14 cellular contexts compared by ENCODE assay signal in the genomic region with DNA sequence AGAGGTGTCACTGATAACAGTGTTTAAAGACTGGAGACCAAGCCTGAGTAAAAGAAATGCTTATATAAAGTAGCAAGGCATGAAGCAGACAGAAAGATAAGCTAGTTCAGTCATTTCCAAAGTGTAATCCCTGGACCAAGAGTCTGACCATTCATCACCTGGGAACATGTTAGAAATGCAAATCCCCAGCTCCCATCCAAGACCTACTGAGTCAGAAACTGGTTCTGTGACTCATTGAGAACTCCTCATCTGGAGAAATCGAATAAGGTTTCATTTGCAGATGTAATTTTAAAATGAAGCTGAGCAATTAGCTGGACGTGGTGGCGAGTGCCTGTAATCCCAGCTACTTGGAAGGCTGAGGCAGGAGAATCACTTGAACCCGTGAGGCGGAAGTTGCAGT.
DNase-seq lines count a peak whose midpoint lies in the region; ATAC-seq and TF ChIP-seq lines count a peak whose summit lies in the region.
"Had no signal": no experiment of that assay in that cellular context is flagged by ENCODE, and none has a peak within 500 bp of the region (broad histone marks: within the 10 kb centered on the region; RNA-seq: fewer than 3 reads in every experiment).

No MANE protein-coding gene starts in this region.

- DNase-seq in GM23338 (ENCODE audit: low spot score) (no peak), RWPE1 (ENCODE audit: low spot score) (peak; percentile 49), epithelial cell of prostate (ENCODE audit: low read depth, low spot score) (peak; percentile 62), mesendoderm (no peak), natural killer cell (no peak), T-helper 17 cell (no peak)
- no peak for DNase-seq in activated CD4-positive, alpha-beta T cell treated with anti-CD3 and anti-CD28 coated beads, Interleukin-2, amount 50 U/mL, for 48 hours
- DNase-seq: C1 segment of cervical spinal cord; CD4-positive, alpha-beta memory T cell; DMS79; GM23248; H7 had no signal

- H4K5ac ChIP-seq in mesendoderm (ENCODE audit: low read length): no peak overlapping the region

- no peak overlapping the region for H3K4ac ChIP-seq in mesendoderm (ENCODE audit: low read depth, low read length)

- POLR2A ChIA-PET in RWPE1 (lab: Yijun Ruan, JAX; ENCODE audit: low non-redundant PET): no interaction called here

- no peak overlapping the region for H2BK120ac ChIP-seq in mesendoderm (ENCODE audit: low read depth, low read length)

- peaks cover 3% of the 10 kb centered on the region; the same call in 1 of the 3 replicates for H3K4me1 Mint-ChIP-seq in GM23338
- H3K4me1 Mint-ChIP-seq in natural killer cell: no peaks in the 10 kb centered on the region
- no peaks in the 10 kb centered on the region for H3K4me1 Mint-ChIP-seq in T-helper 17 cell
- H3K4me1 Mint-ChIP-seq: B cell; CD4-positive, alpha-beta memory T cell had no signal

- H3K4me1 ChIP-seq in GM23338 (ENCODE audit: insufficient read depth) (no peaks in the 10 kb centered on the region), mesendoderm (ENCODE audit: control insufficient read depth, low read depth, low read length) (peaks cover 1% of the 10 kb centered on the region)

- H3K79me1 ChIP-seq in mesendoderm (ENCODE audit: low read length): no peaks in the 10 kb centered on the region

- H2AK5ac ChIP-seq in mesendoderm (ENCODE audit: low read length): no peak overlapping the region

- H3K79me2 ChIP-seq in GM23338 (replicated peaks; ENCODE audit: insufficient read depth) (no peaks in the 10 kb centered on the region), mesendoderm (ENCODE audit: control insufficient read depth, insufficient read depth, low read length) (no peaks in the 10 kb centered on the region)

- no peak overlapping the region for H3K9ac ChIP-seq in mesendoderm (ENCODE audit: low read length)
- H3K9ac ChIP-seq: GM23248 had no signal

- H3K9me3 Mint-ChIP-seq in GM23338: no peaks in the 10 kb centered on the region; the same call in 2 of the 3 replicates
- peaks cover 4 to 15% of the 10 kb centered on the region in 2 donors for H3K9me3 Mint-ChIP-seq in natural killer cell

- H3K9me2 ChIP-seq in GM23338 (ENCODE audit: insufficient read depth): peaks cover 8% of the 10 kb centered on the region; the same call in 1 of the 2 replicates

- H3K27ac ChIP-seq in GM23338 (ENCODE audit: low read depth) (no peak overlapping the region), RWPE1 (no peak overlapping the region), epithelial cell of prostate (peak overlapping the region; percentile 28), mesendoderm (ENCODE audit: low read depth, low read length) (no peak overlapping the region)
- H3K27ac ChIP-seq: GM23248 had no signal

- CTCF ChIA-PET in RWPE1 (lab: Yijun Ruan, JAX): interaction anchor here (0.6 to 1.0 kb wide), 4 partner anchors 29 to 1103 kb away, joined by 3 to 5 read pairs (median 3); no protein-coding TSS in a partner anchor

- no peaks in the 10 kb centered on the region for H3K9me3 ChIP-seq in T-helper 17 cell (ENCODE audit: control insufficient read depth, low read length, poor library complexity, severe bottlenecking)

- no peaks in the 10 kb centered on the region for H3K36me3 Mint-ChIP-seq in GM23338 (ENCODE audit: low read depth)
- H3K36me3 Mint-ChIP-seq in natural killer cell: no peaks in the 10 kb centered on the region
- H3K36me3 Mint-ChIP-seq in T-helper 17 cell (ENCODE audit: low read depth): no peaks in the 10 kb centered on the region
- H3K36me3 Mint-ChIP-seq: CD4-positive, alpha-beta memory T cell had no signal

- TF ChIP-seq CTCF in GM23338 (conservative IDR thresholded peaks at IDR 0.05; ENCODE audit: low read depth in 2 of 2): no peak
- TF ChIP-seq CTCF in RWPE1 (conservative IDR thresholded peaks at IDR 0.05; ENCODE audit: low read depth): no peak
- no peak for TF ChIP-seq CTCF in natural killer cell (IDR thresholded peaks at IDR 0.05)

- ATAC-seq in GM23338 (no peak), natural killer cell (no peak), T-helper 17 cell (no peak)

- H3K27me3 Mint-ChIP-seq in GM23338 (ENCODE audit: insufficient read depth, low read depth, poor library complexity): no peaks in the 10 kb centered on the region
- H3K27me3 Mint-ChIP-seq in natural killer cell (ENCODE audit: low read depth in 2 of 2): no peaks in the 10 kb centered on the region
- no peaks in the 10 kb centered on the region for H3K27me3 Mint-ChIP-seq in T-helper 17 cell
- H3K27me3 Mint-ChIP-seq: B cell; CD4-positive, alpha-beta memory T cell had no signal

- H3K4me3 ChIP-seq in GM23338 (no peak overlapping the region), mesendoderm (ENCODE audit: low read length) (no peak overlapping the region)
- H3K4me3 ChIP-seq: GM12878, GM23248 had no signal

- H3K27me3 ChIP-seq in GM23338 (ENCODE audit: insufficient read depth) (no peaks in the 10 kb centered on the region), mesendoderm (ENCODE audit: insufficient read depth, low read length, poor library complexity) (no peaks in the 10 kb centered on the region)

- H3K4me2 ChIP-seq in GM23338 (no peak overlapping the region), mesendoderm (ENCODE audit: low read length) (no peak overlapping the region)

- H4K8ac ChIP-seq in mesendoderm (ENCODE audit: low read depth, low read length): no peak overlapping the region

- no peak overlapping the region for H3K18ac ChIP-seq in mesendoderm (ENCODE audit: low read length)

- 0 out of 2 replicates have a peak overlapping the region, but pooled peaks have one; percentile 30 for H2AFZ ChIP-seq in GM23338
- H2AFZ ChIP-seq: GM23248 had no signal

- intact Hi-C loops in natural killer cell (cut with micrococcal nuclease): no loop called here

- peak overlapping the region; percentile 85 for H2BK15ac ChIP-seq in mesendoderm (replicated peaks; ENCODE audit: low read depth)

- no peak overlapping the region for H3K23ac ChIP-seq in mesendoderm (ENCODE audit: low read length)

- no peaks in the 10 kb centered on the region for H4K20me1 ChIP-seq in GM23338 (replicated peaks; ENCODE audit: insufficient read depth)

- no peak overlapping the region for H3K4me3 Mint-ChIP-seq in GM23338
- no peak overlapping the region for H3K4me3 Mint-ChIP-seq in natural killer cell
- no peak overlapping the region for H3K4me3 Mint-ChIP-seq in T-helper 17 cell
- H3K4me3 Mint-ChIP-seq: B cell; CD4-positive, alpha-beta memory T cell had no signal

- H2BK5ac ChIP-seq in mesendoderm (ENCODE audit: low read length): no peak overlapping the region

- H3K27ac Mint-ChIP-seq in GM23338: no peak overlapping the region
- no peak overlapping the region for H3K27ac Mint-ChIP-seq in natural killer cell
- H3K27ac Mint-ChIP-seq in T-helper 17 cell: no peak overlapping the region
- H3K27ac Mint-ChIP-seq: B cell; CD4-positive, alpha-beta memory T cell had no signal

- no peaks in the 10 kb centered on the region for H3F3A ChIP-seq in GM23338 (replicated peaks; ENCODE audit: low read depth)

- no CpG with 5 or more reads among the region's 5 CpGs for whole genome bisulfite sequencing in mesendoderm (ENCODE audit: extremely low coverage, insufficient coverage, low lambda C conversion rate)

- H3K56ac ChIP-seq in mesendoderm (ENCODE audit: low read length): no peak overlapping the region

- no peaks in the 10 kb centered on the region for H3K36me3 ChIP-seq in GM23338 (ENCODE audit: insufficient read depth)
- H3K36me3 ChIP-seq in mesendoderm (ENCODE audit: control insufficient read depth, insufficient read depth, low read length): no peaks in the 10 kb centered on the region

TF ChIP-seq in GM23338, 12 proteins besides CTCF, POLR2A, EP300 and RAD21 (continues in another document):
- no peak for TF ChIP-seq NANOG (IDR thresholded peaks at IDR 0.05; ENCODE audit: borderline replicate concordance)
- no peak for TF ChIP-seq EZH2phosphoT487 (IDR thresholded peaks at IDR 0.05; ENCODE audit: unreplicated experiment)

Comparison
In these comparisons a context has a peak if more than half of its experiments do, and no peak if none do; other contexts are left out.
1. DNase-seq: peak in RWPE1 (single experiment) and epithelial cell of prostate (single experiment); none in GM23338 (single experiment), mesendoderm (single experiment), natural killer cell (single experiment), activated CD4-positive, alpha-beta T cell treated with anti-CD3 and anti-CD28 coated beads, Interleukin-2, amount 50 U/mL, for 48 hours (0 of 2) and T-helper 17 cell (0 of 3).